1 cellular context compared by ENCODE assay signal in the genomic region with DNA sequence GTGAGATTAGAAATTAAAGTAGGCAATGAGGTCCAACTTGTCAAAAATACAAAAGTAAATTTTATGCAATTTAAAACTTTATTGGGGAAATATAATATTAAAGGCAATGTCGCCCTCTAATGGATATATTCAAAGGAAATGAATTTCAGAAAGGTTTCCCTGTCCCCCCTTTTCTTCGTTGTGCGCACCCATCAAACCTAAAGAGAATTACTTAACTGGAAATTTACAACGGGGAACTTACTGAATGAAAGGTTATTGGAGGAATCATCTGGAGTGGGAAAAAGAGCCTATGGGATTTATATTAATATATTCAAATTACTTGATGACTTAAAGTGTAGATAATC.
TF ChIP-seq lines count a peak whose summit lies in the region.

No MANE protein-coding gene starts in this region.

TF ChIP-seq in GM12878, 131 proteins besides CTCF, POLR2A, EP300 and RAD21 (continued from another document and continues in another):
- TF ChIP-seq, protein P1, sequence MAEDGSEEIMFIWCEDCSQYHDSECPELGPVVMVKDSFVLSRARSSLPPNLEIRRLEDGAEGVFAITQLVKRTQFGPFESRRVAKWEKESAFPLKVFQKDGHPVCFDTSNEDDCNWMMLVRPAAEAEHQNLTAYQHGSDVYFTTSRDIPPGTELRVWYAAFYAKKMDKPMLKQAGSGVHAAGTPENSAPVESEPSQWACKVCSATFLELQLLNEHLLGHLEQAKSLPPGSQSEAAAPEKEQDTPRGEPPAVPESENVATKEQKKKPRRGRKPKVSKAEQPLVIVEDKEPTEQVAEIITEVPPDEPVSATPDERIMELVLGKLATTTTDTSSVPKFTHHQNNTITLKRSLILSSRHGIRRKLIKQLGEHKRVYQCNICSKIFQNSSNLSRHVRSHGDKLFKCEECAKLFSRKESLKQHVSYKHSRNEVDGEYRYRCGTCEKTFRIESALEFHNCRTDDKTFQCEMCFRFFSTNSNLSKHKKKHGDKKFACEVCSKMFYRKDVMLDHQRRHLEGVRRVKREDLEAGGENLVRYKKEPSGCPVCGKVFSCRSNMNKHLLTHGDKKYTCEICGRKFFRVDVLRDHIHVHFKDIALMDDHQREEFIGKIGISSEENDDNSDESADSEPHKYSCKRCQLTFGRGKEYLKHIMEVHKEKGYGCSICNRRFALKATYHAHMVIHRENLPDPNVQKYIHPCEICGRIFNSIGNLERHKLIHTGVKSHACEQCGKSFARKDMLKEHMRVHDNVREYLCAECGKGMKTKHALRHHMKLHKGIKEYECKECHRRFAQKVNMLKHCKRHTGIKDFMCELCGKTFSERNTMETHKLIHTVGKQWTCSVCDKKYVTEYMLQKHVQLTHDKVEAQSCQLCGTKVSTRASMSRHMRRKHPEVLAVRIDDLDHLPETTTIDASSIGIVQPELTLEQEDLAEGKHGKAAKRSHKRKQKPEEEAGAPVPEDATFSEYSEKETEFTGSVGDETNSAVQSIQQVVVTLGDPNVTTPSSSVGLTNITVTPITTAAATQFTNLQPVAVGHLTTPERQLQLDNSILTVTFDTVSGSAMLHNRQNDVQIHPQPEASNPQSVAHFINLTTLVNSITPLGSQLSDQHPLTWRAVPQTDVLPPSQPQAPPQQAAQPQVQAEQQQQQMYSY (CRISPR knock-in tag; IDR thresholded peaks at IDR 0.05) = no peak
- TF ChIP-seq IRF5 (IDR thresholded peaks at IDR 0.05; ENCODE audit: borderline replicate concordance) (no peak), ZNF207 (IDR thresholded peaks at IDR 0.05; ENCODE audit: borderline replicate concordance) (no peak), NRF1 (conservative IDR thresholded peaks at IDR 0.05; ENCODE audit: low read depth, low read length) (no peak), NR2C1 (IDR thresholded peaks at IDR 0.05) (peak; percentile 1; the same call in 1 of the 2 replicates), ZNF24 (IDR thresholded peaks at IDR 0.05) (0 out of 2 replicates have a peak, but pooled peaks have one; percentile 2), HCFC1 (IDR thresholded peaks at IDR 0.05; ENCODE audit: low read length) (no peak), ZBTB4 (CRISPR knock-in tag; IDR thresholded peaks at IDR 0.05) (no peak), MEF2A (IDR thresholded peaks at IDR 0.05; ENCODE audit: insufficient read depth, low read depth, low read length) (no peak), MLLT1 (IDR thresholded peaks at IDR 0.05) (no peak), TARDBP (IDR thresholded peaks at IDR 0.05; ENCODE audit: borderline replicate concordance) (no peak), RUNX3 (IDR thresholded peaks at IDR 0.05; ENCODE audit: low read length) (no peak), ZNF622 (IDR thresholded peaks at IDR 0.05) (no peak), CREB1 (IDR thresholded peaks at IDR 0.05; ENCODE audit: low read depth) (no peak), ZBTB40 (IDR thresholded peaks at IDR 0.05; ENCODE audit: borderline replicate concordance) (peak; percentile 6; the same call in 1 of the 2 replicates), NFIC (IDR thresholded peaks at IDR 0.05; ENCODE audit: low read depth, low read length) (no peak), MYB (IDR thresholded peaks at IDR 0.05; ENCODE audit: borderline replicate concordance, low read depth, low read length) (no peak), SREBF1 (IDR thresholded peaks at IDR 0.05; ENCODE audit: low read length) (no peak), SMC3 (IDR thresholded peaks at IDR 0.05; ENCODE audit: borderline replicate concordance, low read length) (no peak), KDM1A (IDR thresholded peaks at IDR 0.05; ENCODE audit: borderline replicate concordance) (no peak), E2F4 (IDR thresholded peaks at IDR 0.05; ENCODE audit: low read depth, low read length) (no peak), SREBF2 (IDR thresholded peaks at IDR 0.05; ENCODE audit: low read length) (no peak)
- TF ChIP-seq, protein P2, sequence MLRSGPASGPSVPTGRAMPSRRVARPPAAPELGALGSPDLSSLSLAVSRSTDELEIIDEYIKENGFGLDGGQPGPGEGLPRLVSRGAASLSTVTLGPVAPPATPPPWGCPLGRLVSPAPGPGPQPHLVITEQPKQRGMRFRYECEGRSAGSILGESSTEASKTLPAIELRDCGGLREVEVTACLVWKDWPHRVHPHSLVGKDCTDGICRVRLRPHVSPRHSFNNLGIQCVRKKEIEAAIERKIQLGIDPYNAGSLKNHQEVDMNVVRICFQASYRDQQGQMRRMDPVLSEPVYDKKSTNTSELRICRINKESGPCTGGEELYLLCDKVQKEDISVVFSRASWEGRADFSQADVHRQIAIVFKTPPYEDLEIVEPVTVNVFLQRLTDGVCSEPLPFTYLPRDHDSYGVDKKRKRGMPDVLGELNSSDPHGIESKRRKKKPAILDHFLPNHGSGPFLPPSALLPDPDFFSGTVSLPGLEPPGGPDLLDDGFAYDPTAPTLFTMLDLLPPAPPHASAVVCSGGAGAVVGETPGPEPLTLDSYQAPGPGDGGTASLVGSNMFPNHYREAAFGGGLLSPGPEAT (IDR thresholded peaks at IDR 0.05; ENCODE audit: low read depth) = peak; percentile 14; the same call in 1 of the 2 replicates
- TF ChIP-seq, protein P3, sequence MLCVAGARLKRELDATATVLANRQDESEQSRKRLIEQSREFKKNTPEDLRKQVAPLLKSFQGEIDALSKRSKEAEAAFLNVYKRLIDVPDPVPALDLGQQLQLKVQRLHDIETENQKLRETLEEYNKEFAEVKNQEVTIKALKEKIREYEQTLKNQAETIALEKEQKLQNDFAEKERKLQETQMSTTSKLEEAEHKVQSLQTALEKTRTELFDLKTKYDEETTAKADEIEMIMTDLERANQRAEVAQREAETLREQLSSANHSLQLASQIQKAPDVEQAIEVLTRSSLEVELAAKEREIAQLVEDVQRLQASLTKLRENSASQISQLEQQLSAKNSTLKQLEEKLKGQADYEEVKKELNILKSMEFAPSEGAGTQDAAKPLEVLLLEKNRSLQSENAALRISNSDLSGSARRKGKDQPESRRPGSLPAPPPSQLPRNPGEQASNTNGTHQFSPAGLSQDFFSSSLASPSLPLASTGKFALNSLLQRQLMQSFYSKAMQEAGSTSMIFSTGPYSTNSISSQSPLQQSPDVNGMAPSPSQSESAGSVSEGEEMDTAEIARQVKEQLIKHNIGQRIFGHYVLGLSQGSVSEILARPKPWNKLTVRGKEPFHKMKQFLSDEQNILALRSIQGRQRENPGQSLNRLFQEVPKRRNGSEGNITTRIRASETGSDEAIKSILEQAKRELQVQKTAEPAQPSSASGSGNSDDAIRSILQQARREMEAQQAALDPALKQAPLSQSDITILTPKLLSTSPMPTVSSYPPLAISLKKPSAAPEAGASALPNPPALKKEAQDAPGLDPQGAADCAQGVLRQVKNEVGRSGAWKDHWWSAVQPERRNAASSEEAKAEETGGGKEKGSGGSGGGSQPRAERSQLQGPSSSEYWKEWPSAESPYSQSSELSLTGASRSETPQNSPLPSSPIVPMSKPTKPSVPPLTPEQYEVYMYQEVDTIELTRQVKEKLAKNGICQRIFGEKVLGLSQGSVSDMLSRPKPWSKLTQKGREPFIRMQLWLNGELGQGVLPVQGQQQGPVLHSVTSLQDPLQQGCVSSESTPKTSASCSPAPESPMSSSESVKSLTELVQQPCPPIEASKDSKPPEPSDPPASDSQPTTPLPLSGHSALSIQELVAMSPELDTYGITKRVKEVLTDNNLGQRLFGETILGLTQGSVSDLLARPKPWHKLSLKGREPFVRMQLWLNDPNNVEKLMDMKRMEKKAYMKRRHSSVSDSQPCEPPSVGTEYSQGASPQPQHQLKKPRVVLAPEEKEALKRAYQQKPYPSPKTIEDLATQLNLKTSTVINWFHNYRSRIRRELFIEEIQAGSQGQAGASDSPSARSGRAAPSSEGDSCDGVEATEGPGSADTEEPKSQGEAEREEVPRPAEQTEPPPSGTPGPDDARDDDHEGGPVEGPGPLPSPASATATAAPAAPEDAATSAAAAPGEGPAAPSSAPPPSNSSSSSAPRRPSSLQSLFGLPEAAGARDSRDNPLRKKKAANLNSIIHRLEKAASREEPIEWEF (IDR thresholded peaks at IDR 0.05; ENCODE audit: insufficient replicate concordance, low read depth, low read length) = no peak
- TF ChIP-seq, protein P4, sequence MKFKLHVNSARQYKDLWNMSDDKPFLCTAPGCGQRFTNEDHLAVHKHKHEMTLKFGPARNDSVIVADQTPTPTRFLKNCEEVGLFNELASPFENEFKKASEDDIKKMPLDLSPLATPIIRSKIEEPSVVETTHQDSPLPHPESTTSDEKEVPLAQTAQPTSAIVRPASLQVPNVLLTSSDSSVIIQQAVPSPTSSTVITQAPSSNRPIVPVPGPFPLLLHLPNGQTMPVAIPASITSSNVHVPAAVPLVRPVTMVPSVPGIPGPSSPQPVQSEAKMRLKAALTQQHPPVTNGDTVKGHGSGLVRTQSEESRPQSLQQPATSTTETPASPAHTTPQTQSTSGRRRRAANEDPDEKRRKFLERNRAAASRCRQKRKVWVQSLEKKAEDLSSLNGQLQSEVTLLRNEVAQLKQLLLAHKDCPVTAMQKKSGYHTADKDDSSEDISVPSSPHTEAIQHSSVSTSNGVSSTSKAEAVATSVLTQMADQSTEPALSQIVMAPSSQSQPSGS (IDR thresholded peaks at IDR 0.05; ENCODE audit: low read length) = no peak
